In genomic region chr6:20159098-20159497, GRCh38 we compare ENCODE assay signal across 24 cellular contexts. TPM values are rescaled to one million over a fixed set of nuclear protein-coding genes. Genes with fewer than 3 reads are reported as not detected.
A peak's percentile ranks its signal among the peaks of the same experiment; 100 is the strongest.
DNase-seq lines count a peak whose midpoint lies in the region; ATAC-seq, FAIRE-seq and TF ChIP-seq lines count a peak whose summit lies in the region.
"Had no signal": no experiment of that assay in that cellular context is flagged by ENCODE, and none has a peak within 500 bp of the region (broad histone marks: within the 10 kb centered on the region; RNA-seq: fewer than 3 reads in every experiment).

No MANE protein-coding gene starts in this region.

- H3K9me3 Mint-ChIP-seq in stimulated activated naive B cell treated with anti-CD40 and anti-IgM and Interleukin-4, amounts not matched to agents 10 μg/mL and 1 μg/mL and 100 μg/mL, for 72 hours, result peaks cover 0 to 2% of the 10 kb centered on the region in 2 donors
- H3K9me3 Mint-ChIP-seq: CD4-positive, alpha-beta memory T cell; CD8-positive, alpha-beta memory T cell had no signal

- no peaks in the 10 kb centered on the region for H3K27me3 Mint-ChIP-seq in stimulated activated naive B cell treated with anti-CD40 and anti-IgM and Interleukin-4, amounts not matched to agents 10 μg/mL and 1 μg/mL and 100 μg/mL, for 72 hours
- H3K27me3 Mint-ChIP-seq: CD4-positive, alpha-beta memory T cell; CD4-positive, CD25-positive, alpha-beta regulatory T cell; CD8-positive, alpha-beta memory T cell had no signal

- H3K27me3 ChIP-seq in SJSA1 (replicated peaks) (no peaks in the 10 kb centered on the region), K562 (ENCODE audit: control insufficient read depth in 2 of 2, insufficient read depth in 2 of 2, low read length in 2 of 2) (no peaks in the 10 kb centered on the region)
- H3K27me3 ChIP-seq: BE2C, BLaER1 had no signal

- TF ChIP-seq POLR2A in K562 (conservative IDR thresholded peaks at IDR 0.05), result no peak

- no peak for FAIRE-seq in K562 (lab: Jason Lieb, UNC)
- FAIRE-seq: A204.1, G401.6, GM12891, GM19239 had no signal

- no peak for TF ChIP-seq CTCF in K562 (IDR thresholded peaks at IDR 0.05 in 2 of 3, conservative IDR thresholded peaks at IDR 0.05 in 1 of 3; ENCODE audit: insufficient read depth in 2 of 3, low read depth in 1 of 3, low read length in 3 of 3)

- H3K27ac ChIP-seq in SJSA1, result peak overlapping the region; percentile 77
- no peak overlapping the region for H3K27ac ChIP-seq in K562 (ENCODE audit: extremely low read depth, low read depth, low read length)
- peak overlapping the region; percentile 37 for H3K27ac ChIP-seq in temporal lobe (ENCODE audit: low read depth, low read length)
- H3K27ac ChIP-seq: BLaER1 had no signal

- no peak for TF ChIP-seq RAD21 in K562 (CRISPR knock-in tag; conservative IDR thresholded peaks at IDR 0.05 in 1 of 2, IDR thresholded peaks at IDR 0.05 in 1 of 2)

- no peaks in the 10 kb centered on the region for H4K20me1 ChIP-seq in K562 (replicated peaks; ENCODE audit: control insufficient read depth, insufficient read depth, low read length)
- H4K20me1 ChIP-seq: BLaER1 had no signal

- H3K4me1 Mint-ChIP-seq in stimulated activated naive B cell treated with anti-CD40 and anti-IgM and Interleukin-4, amounts not matched to agents 10 μg/mL and 1 μg/mL and 100 μg/mL, for 72 hours, result no peaks in the 10 kb centered on the region

- H3K36me3 Mint-ChIP-seq in stimulated activated naive B cell treated with anti-CD40 and anti-IgM and Interleukin-4, amounts not matched to agents 10 μg/mL and 1 μg/mL and 100 μg/mL, for 72 hours, result no peaks in the 10 kb centered on the region

- H3K9me3 ChIP-seq in SJSA1 (replicated peaks) (no peaks in the 10 kb centered on the region), K562 (replicated peaks; ENCODE audit: control insufficient read depth, insufficient read depth, low read depth, low read length) (no peaks in the 10 kb centered on the region)
- H3K9me3 ChIP-seq: BE2C had no signal

- no peak overlapping the region for H3K4me3 Mint-ChIP-seq in stimulated activated naive B cell treated with anti-CD40 and anti-IgM and Interleukin-4, amounts not matched to agents 10 μg/mL and 1 μg/mL and 100 μg/mL, for 72 hours
- H3K4me3 Mint-ChIP-seq: CD14-positive monocyte; CD4-positive, alpha-beta memory T cell; CD4-positive, CD25-positive, alpha-beta regulatory T cell; CD8-positive, alpha-beta memory T cell had no signal

- POLR2A ChIA-PET in K562 (lab: Yijun Ruan, JAX), result no interaction called here

- H2AFZ ChIP-seq in K562 (ENCODE audit: low read depth, low read length), result no peak overlapping the region

- ATAC-seq in K562, result no peak
- no peak for ATAC-seq in stimulated activated naive B cell treated with anti-CD40 and anti-IgM and Interleukin-4, amounts not matched to agents 10 μg/mL and 1 μg/mL and 100 μg/mL, for 72 hours (replicated peaks)

- H3K4me1 ChIP-seq in SJSA1 (replicated peaks), result peaks cover 54% of the 10 kb centered on the region
- H3K4me1 ChIP-seq in K562 (replicated peaks in 1 of 2; ENCODE audit: control insufficient read depth in 2 of 2, insufficient read depth in 2 of 2, low read length in 2 of 2), result peaks cover 4 to 9% of the 10 kb centered on the region in 2 experiments; a peak in 3 of 5 replicates
- H3K4me1 ChIP-seq: BE2C, BLaER1 had no signal

- intact Hi-C loops in K562 (cut with micrococcal nuclease), result no loop called here

- BruUV-seq in K562 (replicated peaks; lab: Mats Ljungman, UMichigan), result no TSS peak

- H3K4me3 ChIP-seq in SJSA1, result no peak overlapping the region
- no peak overlapping the region for H3K4me3 ChIP-seq in K562
- H3K4me3 ChIP-seq: BLaER1 had no signal

- no peak for TF ChIP-seq EP300 in K562 (IDR thresholded peaks at IDR 0.05; ENCODE audit: low read length)

- H3K9ac ChIP-seq in K562 (ENCODE audit: insufficient read depth in 1 of 2, low read depth in 2 of 2, low read length in 2 of 2), result no peak overlapping the region
- H3K9ac ChIP-seq: BLaER1 had no signal

- H3K27ac Mint-ChIP-seq in stimulated activated naive B cell treated with anti-CD40 and anti-IgM and Interleukin-4, amounts not matched to agents 10 μg/mL and 1 μg/mL and 100 μg/mL, for 72 hours, result no peak overlapping the region
- H3K27ac Mint-ChIP-seq: CD4-positive, CD25-positive, alpha-beta regulatory T cell had no signal

- no peaks in the 10 kb centered on the region for H3K9me1 ChIP-seq in K562 (ENCODE audit: control insufficient read depth, insufficient read depth, low read length)

- CTCF ChIA-PET in K562 (lab: Yijun Ruan, JAX; ENCODE audit: low intra/inter-chr PET ratio), result no interaction called here

- H3K36me3 ChIP-seq in SJSA1, result 0 out of 2 replicates have a peak, but pooled peaks cover 6% of the 10 kb centered on the region
- H3K36me3 ChIP-seq in K562 (ENCODE audit: control insufficient read depth, insufficient read depth, low read length), result no peaks in the 10 kb centered on the region
- H3K36me3 ChIP-seq: BE2C, BLaER1 had no signal

- WGBS in K562 (ENCODE audit: insufficient coverage, low coverage, missing lambda C conversion rate), result 64% methylated on average over 4 of the region's 4 CpGs

- no peak for DNase-seq in SJSA1 (ENCODE audit: low read depth in 1 of 2, low spot score in 2 of 2)
- no peak for DNase-seq in K562 (ENCODE audit: extremely low read depth in 1 of 4, low spot score in 3 of 4)
- DNase-seq in superior temporal gyrus (ENCODE audit: extremely low spot score), result no peak
- no peak for DNase-seq in stimulated activated naive B cell treated with anti-CD40 and anti-IgM and Interleukin-4, amounts not matched to agents 10 μg/mL and 1 μg/mL and 100 μg/mL, for 72 hours
- DNase-seq in DMS53 treated with DMSO at 0.1 percent for 48 hours (lab: John Stamatoyannopoulos, UW; ENCODE audit: unreplicated experiment), result no peak
- DNase-seq: 8988T; ACHN; BE2C; CD4-positive, alpha-beta memory T cell; CD4-positive, CD25-positive, alpha-beta regulatory T cell; CD8-positive, alpha-beta memory T cell; COR-L47; DMS 273 treated with DMSO at 0.1 percent for 48 hours; DMS153; DMS53; DMS79 treated with DMSO at 0.1 percent for 48 hours; GF-D8 had no signal

- in situ Hi-C loops in K562 (cut with MboI), result no loop called here

- H3K79me2 ChIP-seq in K562 (ENCODE audit: control insufficient read depth, insufficient read depth, low read length), result no peaks in the 10 kb centered on the region

- no peak overlapping the region for H3K4me2 ChIP-seq in K562 (ENCODE audit: insufficient read depth, low read length)
- H3K4me2 ChIP-seq: BLaER1 had no signal

TF ChIP-seq in K562, 482 proteins besides CTCF, POLR2A, EP300 and RAD21:
- TF ChIP-seq TEAD2 (tag; IDR thresholded peaks at IDR 0.05) (no peak), MCM2 (IDR thresholded peaks at IDR 0.05; ENCODE audit: low read depth) (no peak), HDGF (IDR thresholded peaks at IDR 0.05) (no peak), MEF2D (tag; conservative IDR thresholded peaks at IDR 0.05; ENCODE audit: low read depth) (no peak), CBFA2T2 (conservative IDR thresholded peaks at IDR 0.05) (no peak), WHSC1 (IDR thresholded peaks at IDR 0.05; ENCODE audit: low read length) (no peak), BRF2 (IDR thresholded peaks at IDR 0.05; ENCODE audit: borderline replicate concordance, insufficient read depth, insufficient read length) (no peak), ARNT (IDR thresholded peaks at IDR 0.05) (no peak), ZNF146 (CRISPR knock-in tag; IDR thresholded peaks at IDR 0.05; ENCODE audit: unreplicated experiment) (peak; percentile 60), SREBF1 (IDR thresholded peaks at IDR 0.05; ENCODE audit: borderline replicate concordance, low read depth, low read length) (no peak), KAT8 (IDR thresholded peaks at IDR 0.05; ENCODE audit: low read depth) (no peak), MBD2 (IDR thresholded peaks at IDR 0.05; ENCODE audit: borderline replicate concordance, low read depth) (no peak), ZNF830 (CRISPR knock-in tag; IDR thresholded peaks at IDR 0.05) (no peak), RBM25 (IDR thresholded peaks at IDR 0.05; ENCODE audit: low read depth, low read length, severe bottlenecking) (peak; percentile 9)

RNA-seq across cellular contexts. Expression of gene MBOAT1, which starts 53.2 kb away (rescaled TPM):
- total RNA-seq in SJSA1 (2014; rRNA removed; shearing (Covaris generic)), result 36.7 and 56.6 TPM in 2 replicates
- total RNA-seq in K562 (2011; cell fraction: chromatin; rRNA removed; ENCODE audit: low replicate concordance), result 21.3 and 23.7 TPM in 2 replicates
- 16.7 and 20.0 TPM in 2 replicates for total RNA-seq in K562 (2011; cell fraction: nucleolus; rRNA removed)
- total RNA-seq in K562 (2011; cell fraction: nucleoplasm; rRNA removed), result 23.1 and 26.4 TPM in 2 replicates
- 8.8 and 10.0 TPM in 2 replicates for total RNA-seq in K562 (2014; rRNA removed)
- total RNA-seq in K562 (2014; rRNA removed; fragmentation: Illumina TruSeq; extraction: Trizol), result 15.2 and 16.0 TPM in 2 replicates
- total RNA-seq in K562 (2015; rRNA removed; fragmentation: Illumina TruSeq; extraction: Trizol), result 14.9 and 15.1 TPM in 2 replicates
- 13.9 and 16.5 TPM in 2 replicates for total RNA-seq in K562 (2021)
- 10.3 and 11.0 TPM in 2 replicates for polyA plus RNA-seq in K562 (2011; rRNA removed)
- polyA plus RNA-seq in K562 (2011; cell fraction: cytosol; rRNA removed), result 5.5 and 9.5 TPM in 2 replicates
- polyA plus RNA-seq in K562 (2011; cell fraction: nucleus; rRNA removed), result 22.9 and 25.9 TPM in 2 replicates
- 10.1 and 17.6 TPM in 2 replicates for polyA plus RNA-seq in K562 (2012)
- 9.6 and 10.3 TPM in 2 replicates for polyA plus RNA-seq in K562 (2014; fragmentation: Illumina TruSeq; extraction: Trizol)
- under 1 TPM; 0.13 to 0.39 TPM for polyA plus RNA-seq in K562 (2014; fragmentation: Nextera tagmentation; extraction: Ambion mirVana)
- 5.2 and 5.7 TPM in 2 replicates for polyA plus RNA-seq in K562 (2014; rRNA removed)
- 22.1 and 24.6 TPM in 2 replicates for polyA minus RNA-seq in K562 (2011; rRNA and poly(A)+ RNA removed)
- polyA minus RNA-seq in K562 (2011; cell fraction: cytosol; rRNA and poly(A)+ RNA removed), result 11.5 and 12.0 TPM in 2 replicates
- polyA minus RNA-seq in K562 (2011; cell fraction: nucleus; rRNA and poly(A)+ RNA removed), result 12.0 and 16.4 TPM in 2 replicates
- total RNA-seq in temporal lobe, result 5.7 TPM
